In genomic region chr11:67409781-67410368, GRCh38 we compare ENCODE assay signal across 1 cellular context.
A peak's percentile ranks its signal among the peaks of the same experiment; 100 is the strongest.
TF ChIP-seq lines count a peak whose summit lies in the region.

No MANE protein-coding gene starts in this region.

TF ChIP-seq in HepG2, 621 proteins besides CTCF, POLR2A, EP300 and RAD21 (continued from another document):
- no peak for TF ChIP-seq ZNF281 (CRISPR knock-in tag; IDR thresholded peaks at IDR 0.05; ENCODE audit: borderline replicate concordance)
- TF ChIP-seq ISX (CRISPR knock-in tag; conservative IDR thresholded peaks at IDR 0.05), result no peak
- no peak for TF ChIP-seq AHDC1 (CRISPR knock-in tag; IDR thresholded peaks at IDR 0.05; ENCODE audit: borderline replicate concordance)
- no peak for TF ChIP-seq MNT (IDR thresholded peaks at IDR 0.05)
- TF ChIP-seq FOXA3 (CRISPR knock-in tag; IDR thresholded peaks at IDR 0.05), result peak; percentile 55
- no peak for TF ChIP-seq HMG20A (CRISPR knock-in tag; IDR thresholded peaks at IDR 0.05; ENCODE audit: borderline replicate concordance)
- TF ChIP-seq ZMYM4 (CRISPR knock-in tag; IDR thresholded peaks at IDR 0.05), result no peak
- TF ChIP-seq DBP (CRISPR knock-in tag; IDR thresholded peaks at IDR 0.05; ENCODE audit: not compliant biosample characterization), result no peak
- TF ChIP-seq YEATS2 (CRISPR knock-in tag; IDR thresholded peaks at IDR 0.05; ENCODE audit: borderline replicate concordance), result 0 out of 2 replicates have a peak, but pooled peaks have one; percentile 50
- no peak for TF ChIP-seq HIVEP1 (CRISPR knock-in tag; IDR thresholded peaks at IDR 0.05)
- no peak for TF ChIP-seq ZNF597 (CRISPR knock-in tag; IDR thresholded peaks at IDR 0.05)
- TF ChIP-seq HOXD1 (CRISPR knock-in tag; IDR thresholded peaks at IDR 0.05), result no peak
- TF ChIP-seq SETDB1 (CRISPR knock-in tag; IDR thresholded peaks at IDR 0.05; ENCODE audit: borderline replicate concordance), result no peak
- no peak for TF ChIP-seq ZNF451 (CRISPR knock-in tag; IDR thresholded peaks at IDR 0.05)
- no peak for TF ChIP-seq ZSCAN30 (CRISPR knock-in tag; IDR thresholded peaks at IDR 0.05)
- TF ChIP-seq RFXAP (CRISPR knock-in tag; IDR thresholded peaks at IDR 0.05; ENCODE audit: borderline replicate concordance), result 0 out of 2 replicates have a peak, but pooled peaks have one; percentile 27
- TF ChIP-seq PCBP1 (IDR thresholded peaks at IDR 0.05; ENCODE audit: borderline replicate concordance, low read depth, low read length), result 0 out of 2 replicates have a peak, but pooled peaks have one; percentile 63
- TF ChIP-seq PRMT3 (CRISPR knock-in tag; IDR thresholded peaks at IDR 0.05; ENCODE audit: borderline replicate concordance, low read depth), result no peak
- TF ChIP-seq SP2 (CRISPR knock-in tag; IDR thresholded peaks at IDR 0.05), result peak; percentile 75
- no peak for TF ChIP-seq THAP8 (CRISPR knock-in tag; IDR thresholded peaks at IDR 0.05; ENCODE audit: borderline replicate concordance)
- TF ChIP-seq NFATC3 (CRISPR knock-in tag; IDR thresholded peaks at IDR 0.05), result no peak
- TF ChIP-seq NCOA1 (CRISPR knock-in tag; IDR thresholded peaks at IDR 0.05), result no peak
- no peak for TF ChIP-seq STAT6 (CRISPR knock-in tag; IDR thresholded peaks at IDR 0.05; ENCODE audit: borderline replicate concordance)
